ENCODE assay signal across 18 cellular contexts in the genomic region with DNA sequence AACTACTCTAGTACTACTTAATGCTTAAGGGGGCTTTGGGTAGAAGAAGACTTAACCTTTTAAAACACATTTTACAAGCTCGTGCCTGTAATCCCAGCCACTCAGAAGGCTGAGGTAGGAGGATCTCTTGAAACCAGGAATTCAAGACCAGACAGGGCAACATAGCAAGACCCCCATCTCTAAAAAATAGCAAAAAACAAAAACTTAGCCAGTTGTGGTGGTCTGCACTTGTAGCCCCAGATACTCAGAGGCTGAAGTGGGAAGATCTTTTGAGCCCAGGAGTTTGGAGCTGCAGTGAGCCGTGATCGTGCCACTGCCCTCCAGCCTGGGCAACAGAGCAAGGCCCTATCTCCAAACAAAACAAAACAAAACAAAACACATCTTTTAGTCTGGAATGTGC.
"Had no signal": no experiment of that assay in that cellular context is flagged by ENCODE, and none has a peak within 500 bp of the region (broad histone marks: within the 10 kb centered on the region; RNA-seq: fewer than 3 reads in every experiment).

No MANE protein-coding gene starts in this region.

- ATAC-seq: esophagus mucosa, left lobe of liver, lower lobe of right lung, mucosa of descending colon had no signal

- H3K36me3 Mint-ChIP-seq: immature natural killer cell had no signal

- H3K36me3 ChIP-seq: breast epithelium, lower lobe of right lung, neural progenitor cell, sigmoid colon, uterus had no signal

- H3K27me3 ChIP-seq: breast epithelium, hepatocyte, neural progenitor cell, sigmoid colon, testis, uterus had no signal

- H3K27ac ChIP-seq: breast epithelium, hepatocyte, lower lobe of right lung, neural progenitor cell, sigmoid colon, testis, uterus had no signal

- H3K9me3 ChIP-seq: lower lobe of right lung, mucosa of descending colon, sigmoid colon, testis, uterus had no signal

- H3K4me1 ChIP-seq: breast epithelium, lower lobe of right lung, neural progenitor cell, sigmoid colon, testis, uterus had no signal

- H3K4me3 Mint-ChIP-seq: central memory CD8-positive, alpha-beta T cell; immature natural killer cell; neural progenitor cell had no signal

- H3K4me1 Mint-ChIP-seq: central memory CD8-positive, alpha-beta T cell; immature natural killer cell had no signal

- H3K4me3 ChIP-seq: breast epithelium, hepatocyte, lower lobe of right lung, mucosa of descending colon, neural progenitor cell, sigmoid colon, testis, uterus had no signal

- H3K27ac Mint-ChIP-seq: immature natural killer cell, neural progenitor cell had no signal

- DNase-seq: activated CD4-positive, alpha-beta T cell treated with anti-CD3 and anti-CD28 coated beads, Interleukin-2, amount 50 U/mL, for 1 hour; effector memory CD4-positive, alpha-beta T cell; foreskin melanocyte; glutamatergic neuron; immature natural killer cell; lower lobe of right lung; mesendoderm; mucosa of descending colon; sigmoid colon; stimulated activated naive CD4-positive, alpha-beta T cell; testis; uterus had no signal
